Comparison of ENCODE assay signal across 18 cellular contexts in genomic region chr16:67979955-67980678, GRCh38. TPM values are rescaled to one million over a fixed set of nuclear protein-coding genes. Genes with fewer than 3 reads are reported as not detected.
DNase-seq lines count a peak whose midpoint lies in the region; ATAC-seq and TF ChIP-seq lines count a peak whose summit lies in the region.
"Had no signal": no experiment of that assay in that cellular context is flagged by ENCODE, and none has a peak within 500 bp of the region (broad histone marks: within the 10 kb centered on the region; RNA-seq: fewer than 3 reads in every experiment).

A gene with protein sequence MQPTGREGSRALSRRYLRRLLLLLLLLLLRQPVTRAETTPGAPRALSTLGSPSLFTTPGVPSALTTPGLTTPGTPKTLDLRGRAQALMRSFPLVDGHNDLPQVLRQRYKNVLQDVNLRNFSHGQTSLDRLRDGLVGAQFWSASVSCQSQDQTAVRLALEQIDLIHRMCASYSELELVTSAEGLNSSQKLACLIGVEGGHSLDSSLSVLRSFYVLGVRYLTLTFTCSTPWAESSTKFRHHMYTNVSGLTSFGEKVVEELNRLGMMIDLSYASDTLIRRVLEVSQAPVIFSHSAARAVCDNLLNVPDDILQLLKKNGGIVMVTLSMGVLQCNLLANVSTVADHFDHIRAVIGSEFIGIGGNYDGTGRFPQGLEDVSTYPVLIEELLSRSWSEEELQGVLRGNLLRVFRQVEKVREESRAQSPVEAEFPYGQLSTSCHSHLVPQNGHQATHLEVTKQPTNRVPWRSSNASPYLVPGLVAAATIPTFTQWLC (minus strand): TSS chr16:67980499. CDS start chr16:67980380, 119 bp downstream.

- no peaks in the 10 kb centered on the region for H3K36me3 Mint-ChIP-seq in neural progenitor cell

- no peaks in the 10 kb centered on the region for H3K79me2 ChIP-seq in DOHH2 (ENCODE audit: control insufficient read depth, low read length)
- no peaks in the 10 kb centered on the region for H3K79me2 ChIP-seq in neural progenitor cell (ENCODE audit: low read depth)

- H3K36me3 ChIP-seq in DOHH2 (ENCODE audit: control insufficient read depth, low read length) (no peaks in the 10 kb centered on the region), neural progenitor cell (no peaks in the 10 kb centered on the region)
- H3K36me3 ChIP-seq: adrenal gland, gastroesophageal sphincter, stomach had no signal

- H3K27me3 ChIP-seq in DOHH2 (ENCODE audit: control insufficient read depth, low read length) = peaks cover 21% of the 10 kb centered on the region
- no peaks in the 10 kb centered on the region for H3K27me3 ChIP-seq in neural progenitor cell
- H3K27me3 ChIP-seq: adrenal gland had no signal

- peak within 1 kb of the TSS; percentile 24 for H3K4me3 Mint-ChIP-seq in neural progenitor cell
- H3K4me3 Mint-ChIP-seq: nephron had no signal

- no peak for ATAC-seq in GM21390 (IDR thresholded peaks at IDR 0.05; ENCODE audit: unreplicated experiment)
- ATAC-seq: gastroesophageal sphincter, left lobe of liver, Panc1 had no signal

- H3F3A ChIP-seq in DOHH2 (ENCODE audit: control insufficient read depth, insufficient read depth) (no peaks in the 10 kb centered on the region), neural progenitor cell (ENCODE audit: low read depth) (no peaks in the 10 kb centered on the region)

- peaks cover 7% of the 10 kb centered on the region for H3K27me3 Mint-ChIP-seq in neural progenitor cell (ENCODE audit: insufficient read depth, low read depth)

- H3K9me3 ChIP-seq in DOHH2 (ENCODE audit: control insufficient read depth, insufficient read depth, low read length) = no peaks in the 10 kb centered on the region
- H3K9me3 ChIP-seq in neural progenitor cell (ENCODE audit: low read depth) = no peaks in the 10 kb centered on the region
- H3K9me3 ChIP-seq: adrenal gland, gastroesophageal sphincter, stomach had no signal

- no peak within 1 kb of the TSS for H3K4me2 ChIP-seq in DOHH2 (ENCODE audit: low read length)
- no peak within 1 kb of the TSS for H3K4me2 ChIP-seq in neural progenitor cell

- no peak within 1 kb of the TSS for H3K27ac ChIP-seq in DOHH2 (ENCODE audit: low read depth, low read length)
- H3K27ac ChIP-seq in neural progenitor cell = no peak within 1 kb of the TSS
- H3K27ac ChIP-seq: adrenal gland, dorsolateral prefrontal cortex, gastroesophageal sphincter, stomach had no signal

- no peaks in the 10 kb centered on the region for H3K9me3 Mint-ChIP-seq in neural progenitor cell

- H2AFZ ChIP-seq in neural progenitor cell (replicated peaks) = no peak within 1 kb of the TSS

- no peak for DNase-seq in HFF-Myc (ENCODE audit: extremely low read depth, low read depth)
- DNase-seq in fibroblast of mammary gland (ENCODE audit: low read depth) = no peak
- DNase-seq in neural progenitor cell (ENCODE audit: low spot score) = no peak
- no peak for DNase-seq in DMS53 treated with DMSO at 0.1 percent for 48 hours (lab: John Stamatoyannopoulos, UW; ENCODE audit: unreplicated experiment)
- DNase-seq in central memory CD4-positive, alpha-beta T cell = no peak
- DNase-seq: activated CD4-positive, CD25-positive, alpha-beta regulatory T cell treated with anti-CD3 and anti-CD28 coated beads, Interleukin-2, amount 50 U/mL, for 72 hours; activated T-cell treated with anti-CD3 and anti-CD28 coated beads, Interleukin-2, amount 50 U/mL, for 1 hour; adrenal gland; dorsolateral prefrontal cortex; NCI-H1436; NCI-H524 treated with DMSO at 0.1 percent for 48 hours; stomach had no signal

- TF ChIP-seq CTCF in DOHH2 (IDR thresholded peaks at IDR 0.05; ENCODE audit: low read depth, low read length, poor library complexity, severe bottlenecking) = peak; percentile 17
- peak; percentile 24 for TF ChIP-seq CTCF in HFF-Myc (IDR thresholded peaks at IDR 0.05; ENCODE audit: low read depth, low read length, missing control alignments)
- peak; percentile 13 for TF ChIP-seq CTCF in fibroblast of mammary gland (conservative IDR thresholded peaks at IDR 0.05; ENCODE audit: control insufficient read depth, insufficient read depth, low read depth, low read length)
- peak; percentile 26 for TF ChIP-seq CTCF in neural progenitor cell (IDR thresholded peaks at IDR 0.05)

- H3K4me1 ChIP-seq in DOHH2 (ENCODE audit: control insufficient read depth, low read length) (peaks cover 28% of the 10 kb centered on the region), neural progenitor cell (no peaks in the 10 kb centered on the region)

- H3K27ac Mint-ChIP-seq in neural progenitor cell = no peak within 1 kb of the TSS
- H3K27ac Mint-ChIP-seq: nephron had no signal

- H3K9ac ChIP-seq in neural progenitor cell = no peak within 1 kb of the TSS

- peaks cover 5% of the 10 kb centered on the region for H3K4me1 Mint-ChIP-seq in neural progenitor cell

- no peaks in the 10 kb centered on the region for H3K9me2 ChIP-seq in DOHH2 (replicated peaks; ENCODE audit: control insufficient read depth, low read length)

- H3K4me3 ChIP-seq in DOHH2 (ENCODE audit: low read length) (no peak within 1 kb of the TSS), HFF-Myc (replicated peaks; ENCODE audit: low read depth, low read length) (no peak within 1 kb of the TSS), fibroblast of mammary gland (ENCODE audit: control insufficient read depth, low read depth, low read length) (no peak within 1 kb of the TSS), neural progenitor cell (no peak within 1 kb of the TSS)
- H3K4me3 ChIP-seq: adrenal gland, dorsolateral prefrontal cortex, gastroesophageal sphincter, stomach had no signal

- H4K20me1 ChIP-seq in DOHH2 (ENCODE audit: control insufficient read depth, insufficient read depth, low read depth, low read length) = no peaks in the 10 kb centered on the region
- H4K20me1 ChIP-seq in neural progenitor cell (ENCODE audit: low read depth) = no peaks in the 10 kb centered on the region

RNA-seq across cellular contexts. Expression of the gene that starts here (rescaled TPM):
- 0.19 TPM in 1 of 2 replicates, not detected in the other for total RNA-seq in neural progenitor cell (ENCODE audit: low replicate concordance)
- total RNA-seq: left lobe of liver, stomach had no signal
